In genomic region chr10:12656518-12657142, GRCh38 we compare ENCODE assay signal across 8 cellular contexts.
DNase-seq lines count a peak whose midpoint lies in the region; ATAC-seq and TF ChIP-seq lines count a peak whose summit lies in the region.

No MANE protein-coding gene starts in this region.

- DNase-seq in NCI-H2171 treated with DMSO at 0.1 percent for 48 hours (lab: John Stamatoyannopoulos, UW) (peak; percentile 34), NCI-H2171 (lab: John Stamatoyannopoulos, UW) (no peak), SK-N-DZ (ENCODE audit: low spot score) (peak; percentile 45), non-pigmented ciliary epithelial cell (ENCODE audit: low read depth) (peak; percentile 28), GOT3 (lab: John Stamatoyannopoulos, UW) (no peak)

- ATAC-seq in esophagus mucosa (peak; percentile 70), HG02885 (IDR thresholded peaks at IDR 0.05; ENCODE audit: poor library complexity, unreplicated experiment) (no peak)

- peak; percentile 79 for TF ChIP-seq CTCF in LNCAP (IDR thresholded peaks at IDR 0.05)

Comparison
In these comparisons a context has a peak if more than half of its experiments do, and no peak if none do; other contexts are left out.
1. DNase-seq: peak in NCI-H2171 treated with DMSO at 0.1 percent for 48 hours (single experiment), SK-N-DZ (single experiment) and non-pigmented ciliary epithelial cell (single experiment); none in NCI-H2171 (single experiment) and GOT3 (single experiment).